Comparison of ENCODE assay signal across 19 cellular contexts in the genomic region with DNA sequence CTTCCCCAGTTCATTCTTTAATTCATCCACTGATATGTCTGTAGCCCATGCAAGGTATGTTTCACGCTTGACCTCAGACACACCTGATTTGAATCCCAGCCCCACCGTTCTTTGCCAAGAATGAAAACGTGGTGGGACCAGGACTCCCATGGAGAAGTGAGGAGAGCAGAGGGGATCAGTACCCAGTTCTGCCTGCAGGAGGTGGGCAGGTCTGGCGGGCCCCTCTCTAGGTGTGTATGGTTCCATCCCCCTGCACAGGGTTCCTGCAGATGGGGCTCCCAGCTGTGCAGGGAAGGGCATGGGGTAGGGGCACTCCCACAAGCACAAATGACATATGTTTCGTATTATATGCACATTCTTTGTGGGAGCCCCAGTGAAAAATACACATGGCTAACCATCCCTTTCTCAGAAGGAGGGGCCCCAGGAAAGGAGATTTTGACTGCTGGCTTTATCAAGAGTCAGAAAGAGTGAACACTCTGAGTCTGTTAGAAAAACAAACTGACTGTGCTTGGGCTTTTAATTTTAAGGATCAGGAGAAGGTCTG.
DNase-seq lines count a peak whose midpoint lies in the region; ATAC-seq, FAIRE-seq and TF ChIP-seq lines count a peak whose summit lies in the region.
"Had no signal": no experiment of that assay in that cellular context is flagged by ENCODE, and none has a peak within 500 bp of the region (broad histone marks: within the 10 kb centered on the region; RNA-seq: fewer than 3 reads in every experiment).

No MANE protein-coding gene starts in this region.

- H3K27me3 ChIP-seq in BJ (ENCODE audit: control insufficient read depth, insufficient read depth, low read length), result no peaks in the 10 kb centered on the region
- H3K27me3 ChIP-seq in K562 (ENCODE audit: control insufficient read depth in 2 of 2, insufficient read depth in 2 of 2, low read length in 2 of 2), result peaks cover 0 to 18% of the 10 kb centered on the region in 2 experiments; a peak in 2 of 5 replicates
- H3K27me3 ChIP-seq: adrenal gland, BE2C had no signal

- no TSS peak for BruUV-seq in K562 (replicated peaks; lab: Mats Ljungman, UMichigan)

- no peaks in the 10 kb centered on the region for H3K9me1 ChIP-seq in K562 (ENCODE audit: control insufficient read depth, insufficient read depth, low read length)

- H3K27ac ChIP-seq in K562 (ENCODE audit: extremely low read depth, low read depth, low read length), result no peak overlapping the region
- H3K27ac ChIP-seq: adrenal gland, RWPE1 had no signal

- H3K4me2 ChIP-seq in K562 (ENCODE audit: insufficient read depth, low read length), result no peak overlapping the region

- no peak for DNase-seq in BJ (ENCODE audit: low read depth)
- DNase-seq in HFF-Myc (ENCODE audit: extremely low read depth, low read depth), result no peak
- DNase-seq in K562 (ENCODE audit: extremely low read depth in 1 of 4, low spot score in 3 of 4), result peak in 2 of 4 experiments; percentile 30 to 36
- DNase-seq in mesothelial cell of epicardium (ENCODE audit: low spot score in 2 of 2, unreplicated experiment in 2 of 2), result no peak
- DNase-seq in cerebellum (ENCODE audit: low spot score), result no peak
- no peak for DNase-seq in activated CD4-positive, alpha-beta T cell treated with anti-CD3 and anti-CD28 coated beads for 4 hours
- DNase-seq: activated CD4-positive, alpha-beta T cell treated with anti-CD3 and anti-CD28 coated beads, Interleukin-2, amount 10 ng/mL, durations not matched to agents 7 days and 5 days; activated T-cell treated with anti-CD3 and anti-CD28 coated beads, Interleukin-2, amount 50 U/mL, for 48 hours; BE2C; DMS79; NCI-H1417 treated with DMSO at 0.1 percent for 48 hours; NCI-H526 treated with DMSO at 0.1 percent for 48 hours; posterior cingulate gyrus; T-helper 2 cell had no signal

- H3K9me3 ChIP-seq in K562 (replicated peaks; ENCODE audit: control insufficient read depth, insufficient read depth, low read depth, low read length), result no peaks in the 10 kb centered on the region
- H3K9me3 ChIP-seq: adrenal gland, BE2C had no signal

- no peak overlapping the region for H2AFZ ChIP-seq in K562 (ENCODE audit: low read depth, low read length)

- in situ Hi-C loops in K562 (cut with MboI), result no loop called here

- no peaks in the 10 kb centered on the region for H3K79me2 ChIP-seq in K562 (ENCODE audit: control insufficient read depth, insufficient read depth, low read length)

- CTCF ChIA-PET in BJ (lab: Yijun Ruan, JAX) (no interaction called here), K562 (lab: Yijun Ruan, JAX; ENCODE audit: low intra/inter-chr PET ratio) (no interaction called here)

- H3K9ac ChIP-seq in K562 (ENCODE audit: insufficient read depth in 1 of 2, low read depth in 2 of 2, low read length in 2 of 2), result no peak overlapping the region

- POLR2A ChIA-PET in BJ (lab: Charles Lee), result no interaction called here
- POLR2A ChIA-PET in K562 (lab: Yijun Ruan, JAX), result interaction anchor here (2.1 kb wide), 1 partner anchor 9 kb away, joined by 5 read pairs; no protein-coding TSS in a partner anchor

- peaks cover 75% of the 10 kb centered on the region for H3K4me1 Mint-ChIP-seq in mesothelial cell of epicardium
- H3K4me1 Mint-ChIP-seq: activated CD4-positive, alpha-beta T cell treated with anti-CD3 and anti-CD28 coated beads, Interleukin-2, amount 10 ng/mL, durations not matched to agents 7 days and 5 days had no signal

- intact Hi-C loops in K562 (cut with micrococcal nuclease), result no loop called here

- no peak overlapping the region for H3K4me3 ChIP-seq in BJ (ENCODE audit: low read depth, low read length)
- H3K4me3 ChIP-seq in HFF-Myc (replicated peaks; ENCODE audit: low read depth, low read length), result no peak overlapping the region
- no peak overlapping the region for H3K4me3 ChIP-seq in K562
- H3K4me3 ChIP-seq: adrenal gland had no signal

- no peak for TF ChIP-seq POLR2A in K562 (conservative IDR thresholded peaks at IDR 0.05)

- ATAC-seq in K562 (peak; percentile 72), GM18873 (IDR thresholded peaks at IDR 0.05; ENCODE audit: low FRiP score, unreplicated experiment) (no peak), HG02870 (IDR thresholded peaks at IDR 0.05; ENCODE audit: unreplicated experiment) (no peak)

- WGBS in K562 (ENCODE audit: insufficient coverage, low coverage, missing lambda C conversion rate), result 3% methylated on average over 5 of the region's 5 CpGs

- H3K36me3 ChIP-seq in BJ (ENCODE audit: control insufficient read depth, insufficient read depth, low read length) (no peaks in the 10 kb centered on the region), K562 (ENCODE audit: control insufficient read depth, insufficient read depth, low read length) (no peaks in the 10 kb centered on the region)
- H3K36me3 ChIP-seq: adrenal gland, BE2C had no signal

- no peak for TF ChIP-seq RAD21 in K562 (CRISPR knock-in tag; conservative IDR thresholded peaks at IDR 0.05 in 1 of 2, IDR thresholded peaks at IDR 0.05 in 1 of 2)

- no peaks in the 10 kb centered on the region for H3K27me3 Mint-ChIP-seq in mesothelial cell of epicardium (ENCODE audit: low read depth)
- H3K27me3 Mint-ChIP-seq: activated CD4-positive, alpha-beta T cell treated with anti-CD3 and anti-CD28 coated beads, Interleukin-2, amount 10 ng/mL, durations not matched to agents 7 days and 5 days had no signal

- TF ChIP-seq EP300 in K562 (IDR thresholded peaks at IDR 0.05; ENCODE audit: low read length), result no peak

- H3K4me3 Mint-ChIP-seq in mesothelial cell of epicardium, result no peak overlapping the region
- H3K4me3 Mint-ChIP-seq: activated CD4-positive, alpha-beta T cell treated with anti-CD3 and anti-CD28 coated beads, Interleukin-2, amount 10 ng/mL, durations not matched to agents 7 days and 5 days had no signal

- H4K20me1 ChIP-seq in K562 (replicated peaks; ENCODE audit: control insufficient read depth, insufficient read depth, low read length), result peaks cover 4% of the 10 kb centered on the region; the same call in 1 of the 2 replicates

- H3K4me1 ChIP-seq in K562 (replicated peaks in 1 of 2; ENCODE audit: control insufficient read depth in 2 of 2, insufficient read depth in 2 of 2, low read length in 2 of 2), result no peaks in the 10 kb centered on the region
- H3K4me1 ChIP-seq: BE2C had no signal

- no peaks in the 10 kb centered on the region for H3K36me3 Mint-ChIP-seq in mesothelial cell of epicardium

- H3K27ac Mint-ChIP-seq in mesothelial cell of epicardium, result peak overlapping the region; percentile 91
- H3K27ac Mint-ChIP-seq: activated CD4-positive, alpha-beta T cell treated with anti-CD3 and anti-CD28 coated beads, Interleukin-2, amount 10 ng/mL, durations not matched to agents 7 days and 5 days had no signal

- no peaks in the 10 kb centered on the region for H3K9me3 Mint-ChIP-seq in mesothelial cell of epicardium
- H3K9me3 Mint-ChIP-seq: activated CD4-positive, alpha-beta T cell treated with anti-CD3 and anti-CD28 coated beads, Interleukin-2, amount 10 ng/mL, durations not matched to agents 7 days and 5 days had no signal

- FAIRE-seq in K562 (lab: Jason Lieb, UNC), result no peak
- FAIRE-seq: GM12892 had no signal

- TF ChIP-seq CTCF in BJ (IDR thresholded peaks at IDR 0.05; ENCODE audit: insufficient read depth, low read depth, low read length) (0 out of 2 replicates have a peak, but pooled peaks have one; percentile 2), HFF-Myc (IDR thresholded peaks at IDR 0.05; ENCODE audit: low read depth, low read length, missing control alignments) (peak; percentile 20), K562 (IDR thresholded peaks at IDR 0.05 in 2 of 3, conservative IDR thresholded peaks at IDR 0.05 in 1 of 3; ENCODE audit: insufficient read depth in 2 of 3, low read depth in 1 of 3, low read length in 3 of 3) (no peak), mesothelial cell of epicardium (IDR thresholded peaks at IDR 0.05; ENCODE audit: unreplicated experiment) (peak; percentile 47)

TF ChIP-seq in K562, 482 proteins besides CTCF, POLR2A, EP300 and RAD21 (continues in another document):
- TF ChIP-seq TCF3 (CRISPR knock-in tag; IDR thresholded peaks at IDR 0.05), result no peak
- no peak for TF ChIP-seq ZNF778 (CRISPR knock-in tag; IDR thresholded peaks at IDR 0.05)
- no peak for TF ChIP-seq SMAD2 (IDR thresholded peaks at IDR 0.05; ENCODE audit: low read depth, low read length)
- TF ChIP-seq CXXC5 (CRISPR knock-in tag; IDR thresholded peaks at IDR 0.05), result no peak
- TF ChIP-seq, protein P1, sequence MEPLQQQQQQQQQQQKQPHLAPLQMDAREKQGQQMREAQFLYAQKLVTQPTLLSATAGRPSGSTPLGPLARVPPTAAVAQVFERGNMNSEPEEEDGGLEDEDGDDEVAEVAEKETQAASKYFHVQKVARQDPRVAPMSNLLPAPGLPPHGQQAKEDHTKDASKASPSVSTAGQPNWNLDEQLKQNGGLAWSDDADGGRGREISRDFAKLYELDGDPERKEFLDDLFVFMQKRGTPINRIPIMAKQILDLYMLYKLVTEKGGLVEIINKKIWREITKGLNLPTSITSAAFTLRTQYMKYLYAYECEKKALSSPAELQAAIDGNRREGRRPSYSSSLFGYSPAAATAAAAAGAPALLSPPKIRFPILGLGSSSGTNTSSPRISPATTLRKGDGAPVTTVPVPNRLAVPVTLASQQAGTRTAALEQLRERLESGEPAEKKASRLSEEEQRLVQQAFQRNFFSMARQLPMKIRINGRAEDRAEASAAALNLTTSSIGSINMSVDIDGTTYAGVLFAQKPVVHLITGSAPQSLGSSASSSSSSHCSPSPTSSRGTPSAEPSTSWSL (CRISPR knock-in tag; IDR thresholded peaks at IDR 0.05; ENCODE audit: borderline replicate concordance), result no peak
- no peak for TF ChIP-seq YBX1 (IDR thresholded peaks at IDR 0.05)
- TF ChIP-seq, protein P2, sequence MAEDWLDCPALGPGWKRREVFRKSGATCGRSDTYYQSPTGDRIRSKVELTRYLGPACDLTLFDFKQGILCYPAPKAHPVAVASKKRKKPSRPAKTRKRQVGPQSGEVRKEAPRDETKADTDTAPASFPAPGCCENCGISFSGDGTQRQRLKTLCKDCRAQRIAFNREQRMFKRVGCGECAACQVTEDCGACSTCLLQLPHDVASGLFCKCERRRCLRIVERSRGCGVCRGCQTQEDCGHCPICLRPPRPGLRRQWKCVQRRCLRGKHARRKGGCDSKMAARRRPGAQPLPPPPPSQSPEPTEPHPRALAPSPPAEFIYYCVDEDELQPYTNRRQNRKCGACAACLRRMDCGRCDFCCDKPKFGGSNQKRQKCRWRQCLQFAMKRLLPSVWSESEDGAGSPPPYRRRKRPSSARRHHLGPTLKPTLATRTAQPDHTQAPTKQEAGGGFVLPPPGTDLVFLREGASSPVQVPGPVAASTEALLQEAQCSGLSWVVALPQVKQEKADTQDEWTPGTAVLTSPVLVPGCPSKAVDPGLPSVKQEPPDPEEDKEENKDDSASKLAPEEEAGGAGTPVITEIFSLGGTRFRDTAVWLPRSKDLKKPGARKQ (CRISPR knock-in tag; IDR thresholded peaks at IDR 0.05), result no peak
- TF ChIP-seq ZNF23 (CRISPR knock-in tag; IDR thresholded peaks at IDR 0.05), result no peak
- no peak for TF ChIP-seq GABPB1 (CRISPR knock-in tag; IDR thresholded peaks at IDR 0.05)
- TF ChIP-seq NFYB (IDR thresholded peaks at IDR 0.05; ENCODE audit: extremely low read depth, insufficient read length), result no peak
- TF ChIP-seq BDP1 (IDR thresholded peaks at IDR 0.05; ENCODE audit: insufficient read depth, insufficient read length), result no peak

Comparison
In these comparisons a context has a peak if more than half of its experiments do, and no peak if none do; other contexts are left out.
1. CTCF ChIP-seq: peak in BJ (single experiment), HFF-Myc (single experiment) and mesothelial cell of epicardium (single experiment); none in K562 (0 of 3).